20 cellular contexts compared by ENCODE assay signal in genomic region chr22:21926728-21927127, GRCh38. TPM values are rescaled to one million over a fixed set of nuclear protein-coding genes. Genes with fewer than 3 reads are reported as not detected.
DNase-seq lines count a peak whose midpoint lies in the region; ATAC-seq and TF ChIP-seq lines count a peak whose summit lies in the region.
"Had no signal": no experiment of that assay in that cellular context is flagged by ENCODE, and none has a peak within 500 bp of the region (broad histone marks: within the 10 kb centered on the region; RNA-seq: fewer than 3 reads in every experiment).

No MANE protein-coding gene starts in this region.

- no peak for ATAC-seq in WTC11
- ATAC-seq in HG03045 (IDR thresholded peaks at IDR 0.05; ENCODE audit: unreplicated experiment) = no peak
- no peak for ATAC-seq in HG03095 (IDR thresholded peaks at IDR 0.05; ENCODE audit: unreplicated experiment)
- ATAC-seq: activated T-cell treated with anti-CD3 and anti-CD28 coated beads, Interleukin-2, amount 50 U/mL, for 72 hours; GM12878 had no signal

- H3K27ac Mint-ChIP-seq in WTC11 (peak overlapping the region; percentile 72; the same call in 1 of the 2 replicates), nephron progenitor cell (peak overlapping the region; percentile 78)
- H3K27ac Mint-ChIP-seq: activated T-cell treated with anti-CD3 and anti-CD28 coated beads, Interleukin-2, amount 50 U/mL, for 72 hours had no signal

- CTCF ChIA-PET in WTC11 (lab: Charles Lee) = interaction anchor here (1.0 to 4.5 kb wide), 3 partner anchors 11 to 26 kb away, joined by 3 to 49 read pairs (median 4); partner anchors contain the start of gene PPM1F

- peak; percentile 27 for DNase-seq in COLO668 (lab: John Stamatoyannopoulos, UW; ENCODE audit: unreplicated experiment)
- DNase-seq in WTC11 (ENCODE audit: low spot score) = no peak
- no peak for DNase-seq in nephron progenitor cell
- DNase-seq in DMS53 treated with DMSO at 0.1 percent for 48 hours (lab: John Stamatoyannopoulos, UW; ENCODE audit: unreplicated experiment) = no peak
- no peak for DNase-seq in AML-193 (lab: John Stamatoyannopoulos, UW)
- DNase-seq: activated CD4-positive, alpha-beta T cell treated with anti-CD3 and anti-CD28 coated beads for 48 hours; activated naive CD4-positive, alpha-beta T cell treated with anti-CD3 and anti-CD28 coated beads, Interleukin-2, amount 50 U/mL, for 16 hours; activated T-cell treated with anti-CD3 and anti-CD28 coated beads, Interleukin-2, amount 50 U/mL, for 72 hours; CD8-positive, alpha-beta memory T cell; DMS79 treated with DMSO at 0.1 percent for 48 hours; effector memory CD4-positive, alpha-beta T cell; NCI-H187 treated with DMSO at 0.1 percent for 48 hours; NCI-H446 treated with DMSO at 0.1 percent for 48 hours; small intestine; stimulated activated naive CD4-positive, alpha-beta T cell treated with Interleukin-2 at 50 U/mL for 16 hours; thyroid gland had no signal

- H3K36me3 Mint-ChIP-seq in WTC11 = peaks cover 14% of the 10 kb centered on the region; the same call in 1 of the 2 replicates
- peaks cover 12% of the 10 kb centered on the region for H3K36me3 Mint-ChIP-seq in nephron progenitor cell (ENCODE audit: low read depth)

- POLR2A ChIA-PET in WTC11 (lab: Charles Lee) = no interaction called here

- H3K27me3 Mint-ChIP-seq in WTC11 (ENCODE audit: low read depth) = no peaks in the 10 kb centered on the region
- H3K27me3 Mint-ChIP-seq in nephron progenitor cell (ENCODE audit: low read depth, poor library complexity) = peaks cover 9% of the 10 kb centered on the region
- H3K27me3 Mint-ChIP-seq: CD8-positive, alpha-beta memory T cell had no signal

- TF ChIP-seq RAD21 in Ishikawa (IDR thresholded peaks at IDR 0.05; ENCODE audit: low read depth) = no peak

- H3K9me3 Mint-ChIP-seq in WTC11 (no peaks in the 10 kb centered on the region), nephron progenitor cell (no peaks in the 10 kb centered on the region)
- H3K9me3 Mint-ChIP-seq: activated T-cell treated with anti-CD3 and anti-CD28 coated beads, Interleukin-2, amount 50 U/mL, for 72 hours; CD8-positive, alpha-beta memory T cell had no signal

- no peak for TF ChIP-seq EP300 in Ishikawa (IDR thresholded peaks at IDR 0.05; ENCODE audit: borderline replicate concordance)

- peaks cover 48% of the 10 kb centered on the region for H3K4me1 Mint-ChIP-seq in WTC11
- peaks cover 36% of the 10 kb centered on the region for H3K4me1 Mint-ChIP-seq in nephron progenitor cell
- H3K4me1 Mint-ChIP-seq: CD8-positive, alpha-beta memory T cell had no signal

- TF ChIP-seq CTCF in WTC11 (IDR thresholded peaks at IDR 0.05) (no peak), nephron progenitor cell (IDR thresholded peaks at IDR 0.05) (no peak)

- H3K4me3 Mint-ChIP-seq in WTC11 = no peak overlapping the region
- no peak overlapping the region for H3K4me3 Mint-ChIP-seq in nephron progenitor cell
- H3K4me3 Mint-ChIP-seq: activated T-cell treated with anti-CD3 and anti-CD28 coated beads, Interleukin-2, amount 50 U/mL, for 72 hours; CD8-positive, alpha-beta memory T cell had no signal

TF ChIP-seq in Ishikawa, 13 proteins besides CTCF, POLR2A, EP300 and RAD21:
- TF ChIP-seq NFIC (IDR thresholded peaks at IDR 0.05) = peak; percentile 23; the same call in 1 of the 2 replicates
- TF ChIP-seq REST (IDR thresholded peaks at IDR 0.05; ENCODE audit: low read depth) = no peak
- no peak for TF ChIP-seq TCF12 (IDR thresholded peaks at IDR 0.05; ENCODE audit: low read depth)

TF ChIP-seq in WTC11, 78 proteins besides CTCF, POLR2A, EP300 and RAD21:
- no peak for TF ChIP-seq ZNF317 (CRISPR knock-in tag; IDR thresholded peaks at IDR 0.05; ENCODE audit: borderline replicate concordance, low read depth)
- TF ChIP-seq SP1 (CRISPR knock-in tag; conservative IDR thresholded peaks at IDR 0.05) = no peak
- no peak for TF ChIP-seq ATF1 (CRISPR knock-in tag; IDR thresholded peaks at IDR 0.05)
- TF ChIP-seq TCF7 (CRISPR knock-in tag; IDR thresholded peaks at IDR 0.05; ENCODE audit: low read depth) = no peak
- no peak for TF ChIP-seq RORB (CRISPR knock-in tag; IDR thresholded peaks at IDR 0.05)
- no peak for TF ChIP-seq USF2 (CRISPR knock-in tag; IDR thresholded peaks at IDR 0.05)
- no peak for TF ChIP-seq ATF3 (CRISPR knock-in tag; conservative IDR thresholded peaks at IDR 0.05)
- no peak for TF ChIP-seq ZNF425 (CRISPR knock-in tag; conservative IDR thresholded peaks at IDR 0.05)
- TF ChIP-seq ZNF512 (CRISPR knock-in tag; IDR thresholded peaks at IDR 0.05; ENCODE audit: borderline replicate concordance) = no peak
- TF ChIP-seq ZNF671 (CRISPR knock-in tag; IDR thresholded peaks at IDR 0.05) = no peak
- TF ChIP-seq FOXP1 (CRISPR knock-in tag; IDR thresholded peaks at IDR 0.05; ENCODE audit: borderline replicate concordance) = no peak

RNA-seq across cellular contexts. Expression of gene PPM1F, which starts 25.9 kb away (rescaled TPM):
- total RNA-seq in WTC11 (2021) = 23.9 to 30.6 TPM (median 28.6 TPM) in 3 replicates

RNA-seq across cellular contexts. Expression of gene TOP3B, which starts 55.9 kb away (rescaled TPM):
- 52.5 to 68.6 TPM (median 52.7 TPM) in 3 replicates for total RNA-seq in WTC11 (2021)

RNA-seq across cellular contexts. Expression of gene MAPK1, which starts 59.3 kb away (rescaled TPM):
- total RNA-seq in WTC11 (2021) = 87.4 to 95.9 TPM (median 91.9 TPM) in 3 replicates
